8 cellular contexts compared by ENCODE assay signal in genomic region chr2:198314559-198315153, GRCh38.
DNase-seq lines count a peak whose midpoint lies in the region; ATAC-seq lines count a peak whose summit lies in the region.

No MANE protein-coding gene starts in this region.

- H3K27ac ChIP-seq in rectal smooth muscle tissue (ENCODE audit: low read depth, low read length): no peak overlapping the region

- DNase-seq in CD1c-positive myeloid dendritic cell (ENCODE audit: extremely low spot score): peak; percentile 39
- DNase-seq in NAMALWA (ENCODE audit: low spot score): peak; percentile 70
- peak; percentile 45 for DNase-seq in SKM-1 treated with dmso at 0.1 percent for 144 hours (lab: John Stamatoyannopoulos, UW; ENCODE audit: unreplicated experiment)
- DNase-seq in fibroblast of the conjunctiva (ENCODE audit: low read depth): peak; percentile 54
- no peak for DNase-seq in HK-2 (ENCODE audit: unreplicated experiment)

- H3K4me3 ChIP-seq in rectal smooth muscle tissue (ENCODE audit: low read length): peak overlapping the region; percentile 7

- no peaks in the 10 kb centered on the region for H3K27me3 ChIP-seq in rectal smooth muscle tissue (ENCODE audit: control insufficient read depth, insufficient read depth, low read length)

- no peaks in the 10 kb centered on the region for H3K4me1 ChIP-seq in rectal smooth muscle tissue (ENCODE audit: control insufficient read depth, insufficient read depth, low read length)

- no peak overlapping the region for H3K9ac ChIP-seq in rectal smooth muscle tissue (ENCODE audit: low read length)

- no peaks in the 10 kb centered on the region for H3K36me3 ChIP-seq in rectal smooth muscle tissue (ENCODE audit: control insufficient read depth, insufficient read depth, low read length)

- ATAC-seq in GM19395 (IDR thresholded peaks at IDR 0.05; ENCODE audit: unreplicated experiment): peak; percentile 76
- no peak for ATAC-seq in HG03439 (IDR thresholded peaks at IDR 0.05; ENCODE audit: unreplicated experiment)
